Comparison of ENCODE assay signal across 24 cellular contexts in genomic region chr2:42970151-42970550, GRCh38.
A peak's percentile ranks its signal among the peaks of the same experiment; 100 is the strongest.
DNase-seq lines count a peak whose midpoint lies in the region; ATAC-seq and TF ChIP-seq lines count a peak whose summit lies in the region.
"Had no signal": no experiment of that assay in that cellular context is flagged by ENCODE, and none has a peak within 500 bp of the region (broad histone marks: within the 10 kb centered on the region; RNA-seq: fewer than 3 reads in every experiment).

No MANE protein-coding gene starts in this region.

- H3K4me3 ChIP-seq in AG04450 (ENCODE audit: low read depth, low read length) (no peak overlapping the region), adipocyte (ENCODE audit: low read length) (no peak overlapping the region), neural progenitor cell (no peak overlapping the region), psoas muscle (no peak overlapping the region)
- H3K4me3 ChIP-seq: A549 had no signal

- H3K9me3 Mint-ChIP-seq in HFFc6 = no peaks in the 10 kb centered on the region
- no peaks in the 10 kb centered on the region for H3K9me3 Mint-ChIP-seq in neural progenitor cell
- H3K9me3 Mint-ChIP-seq in T-helper 2 cell treated with Interferon-gamma antibody and Interleukin-4, amounts not matched to agents 5 μg/mL and 100 μg/mL, for 36 hours = no peaks in the 10 kb centered on the region
- H3K9me3 Mint-ChIP-seq: activated naive CD4-positive, alpha-beta T cell treated with anti-CD3 and anti-CD28 coated beads, Interleukin-2, amount 50 U/mL, for 72 hours; T-helper 1 cell treated with Interleukin-12 subunit alpha and Interleukin-12 subunit beta and Interleukin-4 antibody, amounts not matched to agents 30 μg/mL and 1 μg/mL, for 36 hours had no signal

- H3K4me1 ChIP-seq in adipocyte (ENCODE audit: control insufficient read depth, insufficient read depth, low read length) = peaks cover 74% of the 10 kb centered on the region
- H3K4me1 ChIP-seq in neural progenitor cell = peaks cover 5% of the 10 kb centered on the region
- H3K4me1 ChIP-seq in psoas muscle = peaks cover 24% of the 10 kb centered on the region

- no peak for DNase-seq in AG04450 (ENCODE audit: low read depth, low spot score)
- peak; percentile 50 for DNase-seq in HFFc6
- DNase-seq in adipocyte (ENCODE audit: low read depth) = no peak
- DNase-seq in neural progenitor cell (ENCODE audit: low spot score) = no peak
- no peak for DNase-seq in T-helper 2 cell treated with Interferon-gamma antibody and Interleukin-4, amounts not matched to agents 5 μg/mL and 100 μg/mL, for 36 hours (ENCODE audit: low spot score)
- no peak for DNase-seq in psoas muscle
- DNase-seq in medulla oblongata (ENCODE audit: extremely low spot score) = no peak
- DNase-seq: activated CD4-positive, alpha-beta T cell treated with anti-CD3 and anti-CD28 coated beads, Interleukin-2, amount 50 U/mL, for 1 hour; effector CD8-positive, alpha-beta T cell; erythroblast; H7; KG1; NCI-H187 treated with DMSO at 0.1 percent for 48 hours; NCI-H2227 treated with DMSO at 0.1 percent for 48 hours; NCI-H82; stimulated activated CD4-positive, alpha-beta T cell treated with anti-CD3 and anti-CD28 coated beads, Interleukin-12 subunit alpha, Interleukin-12 subunit beta, amount 100 ng/mL, for 4 hours; stimulated activated CD4-positive, alpha-beta T cell treated with anti-CD3 and anti-CD28 coated beads, Interleukin-4, amount 100 ng/mL, for 4 hours; WERI-Rb-1 had no signal

- 96 to 100% (median 96%) methylated on average over 3 of the region's 3 CpGs for WGBS in psoas muscle, 3 donors

- H3K4me3 Mint-ChIP-seq in HFFc6 (peak overlapping the region; percentile 55), neural progenitor cell (no peak overlapping the region)
- H3K4me3 Mint-ChIP-seq in T-helper 2 cell treated with Interferon-gamma antibody and Interleukin-4, amounts not matched to agents 5 μg/mL and 100 μg/mL, for 36 hours = no peak overlapping the region
- H3K4me3 Mint-ChIP-seq: T-helper 1 cell treated with Interleukin-12 subunit alpha and Interleukin-12 subunit beta and Interleukin-4 antibody, amounts not matched to agents 30 μg/mL and 1 μg/mL, for 36 hours; type B pancreatic cell had no signal

- CTCF ChIA-PET in AG04450 (lab: Charles Lee) = interaction anchor here (1.5 kb wide), 1 partner anchor 259 kb away, joined by 8 read pairs; no protein-coding TSS in a partner anchor

- ATAC-seq in GM21723 (IDR thresholded peaks at IDR 0.05; ENCODE audit: unreplicated experiment) = no peak
- ATAC-seq in psoas muscle = no peak
- ATAC-seq: activated naive CD4-positive, alpha-beta T cell treated with anti-CD3 and anti-CD28 coated beads, Interleukin-2, amount 50 U/mL, for 72 hours had no signal

- no peak overlapping the region for H3K4me2 ChIP-seq in neural progenitor cell

- TF ChIP-seq CTCF in AG04450 (IDR thresholded peaks at IDR 0.05; ENCODE audit: low read depth, low read length) (no peak), HFFc6 (IDR thresholded peaks at IDR 0.05) (no peak), neural progenitor cell (IDR thresholded peaks at IDR 0.05) (no peak), psoas muscle (IDR thresholded peaks at IDR 0.05) (no peak)

- H3K79me2 ChIP-seq in neural progenitor cell (ENCODE audit: low read depth) = no peaks in the 10 kb centered on the region

- H3K36me3 ChIP-seq in adipocyte (ENCODE audit: control insufficient read depth, insufficient read depth, low read length, severe bottlenecking) = no peaks in the 10 kb centered on the region
- H3K36me3 ChIP-seq in neural progenitor cell = no peaks in the 10 kb centered on the region
- H3K36me3 ChIP-seq in psoas muscle (ENCODE audit: insufficient read depth in 1 of 2, low read depth in 1 of 2) = no peaks in the 10 kb centered on the region
- H3K36me3 ChIP-seq: WERI-Rb-1 had no signal

- H3K9ac ChIP-seq in adipocyte (ENCODE audit: low read length) (peak overlapping the region; percentile 81), neural progenitor cell (no peak overlapping the region)

- peaks cover 84% of the 10 kb centered on the region for H3K4me1 Mint-ChIP-seq in HFFc6 (ENCODE audit: low read depth)
- H3K4me1 Mint-ChIP-seq in neural progenitor cell = peaks cover 11% of the 10 kb centered on the region
- peaks cover 3% of the 10 kb centered on the region for H3K4me1 Mint-ChIP-seq in T-helper 2 cell treated with Interferon-gamma antibody and Interleukin-4, amounts not matched to agents 5 μg/mL and 100 μg/mL, for 36 hours (ENCODE audit: low read depth)

- POLR2A ChIA-PET in AG04450 (lab: Yijun Ruan, JAX) = interaction anchor here (0.9 to 2.0 kb wide), 4 partner anchors 125 to 257 kb away, joined by 3 to 8 read pairs (median 6); partner anchors contain the start of gene ZFP36L2

- no peak overlapping the region for H2AFZ ChIP-seq in neural progenitor cell (replicated peaks)

- no peaks in the 10 kb centered on the region for H3K36me3 Mint-ChIP-seq in HFFc6 (ENCODE audit: low read depth)
- H3K36me3 Mint-ChIP-seq in neural progenitor cell = no peaks in the 10 kb centered on the region
- H3K36me3 Mint-ChIP-seq in T-helper 2 cell treated with Interferon-gamma antibody and Interleukin-4, amounts not matched to agents 5 μg/mL and 100 μg/mL, for 36 hours (ENCODE audit: low read depth) = no peaks in the 10 kb centered on the region
- H3K36me3 Mint-ChIP-seq: activated naive CD4-positive, alpha-beta T cell treated with anti-CD3 and anti-CD28 coated beads, Interleukin-2, amount 50 U/mL, for 72 hours; type B pancreatic cell had no signal

- H4K20me1 ChIP-seq in neural progenitor cell (ENCODE audit: low read depth) = no peaks in the 10 kb centered on the region

- H3K27ac ChIP-seq in AG04450 (ENCODE audit: low read depth, low read length) (peak overlapping the region; percentile 73), neural progenitor cell (no peak overlapping the region), psoas muscle (no peak overlapping the region)
- H3K27ac ChIP-seq: C4-2B, WERI-Rb-1 had no signal

- H3K9me3 ChIP-seq in AG04450 (ENCODE audit: control insufficient read depth, insufficient read depth, low read length) (peaks cover 3% of the 10 kb centered on the region), adipocyte (ENCODE audit: control insufficient read depth, low read length) (no peaks in the 10 kb centered on the region), neural progenitor cell (ENCODE audit: low read depth) (no peaks in the 10 kb centered on the region), psoas muscle (no peaks in the 10 kb centered on the region)
- H3K9me3 ChIP-seq: A549 had no signal

- H3K27me3 ChIP-seq in AG04450 (ENCODE audit: control insufficient read depth, insufficient read depth, low read length) = no peaks in the 10 kb centered on the region
- H3K27me3 ChIP-seq in adipocyte (replicated peaks; ENCODE audit: control insufficient read depth, insufficient read depth, low read length) = no peaks in the 10 kb centered on the region
- no peaks in the 10 kb centered on the region for H3K27me3 ChIP-seq in neural progenitor cell
- H3K27me3 ChIP-seq in psoas muscle (ENCODE audit: insufficient read depth in 3 of 3, low read length in 2 of 3) = no peaks in the 10 kb centered on the region

- H3K27ac Mint-ChIP-seq in HFFc6 (peak overlapping the region; percentile 92), neural progenitor cell (peak overlapping the region; percentile 28)
- H3K27ac Mint-ChIP-seq in T-helper 2 cell treated with Interferon-gamma antibody and Interleukin-4, amounts not matched to agents 5 μg/mL and 100 μg/mL, for 36 hours = no peak overlapping the region
- H3K27ac Mint-ChIP-seq: T-helper 1 cell treated with Interleukin-12 subunit alpha and Interleukin-12 subunit beta and Interleukin-4 antibody, amounts not matched to agents 30 μg/mL and 1 μg/mL, for 36 hours had no signal

- peaks cover 5% of the 10 kb centered on the region for H3F3A ChIP-seq in neural progenitor cell (ENCODE audit: low read depth)

- intact Hi-C loops in psoas muscle (cut with DNase I) = loop anchor here (5.0 to 10.0 kb wide), 3 partner anchors 155 to 517 kb away; no protein-coding TSS in a partner anchor

- H3K27me3 Mint-ChIP-seq in HFFc6 (ENCODE audit: insufficient read depth) (peaks cover 3% of the 10 kb centered on the region), neural progenitor cell (ENCODE audit: insufficient read depth, low read depth) (peaks cover 8% of the 10 kb centered on the region)
- H3K27me3 Mint-ChIP-seq in T-helper 2 cell treated with Interferon-gamma antibody and Interleukin-4, amounts not matched to agents 5 μg/mL and 100 μg/mL, for 36 hours (ENCODE audit: low read depth) = no peaks in the 10 kb centered on the region
- H3K27me3 Mint-ChIP-seq: type B pancreatic cell had no signal
